ENCODE assay signal across 17 cellular contexts in genomic region chr1:198171667-198172294, GRCh38. TPM values are rescaled to one million over a fixed set of nuclear protein-coding genes. Genes with fewer than 3 reads are reported as not detected.
DNase-seq lines count a peak whose midpoint lies in the region; ATAC-seq and TF ChIP-seq lines count a peak whose summit lies in the region.
"Had no signal": no experiment of that assay in that cellular context is flagged by ENCODE, and none has a peak within 500 bp of the region (broad histone marks: within the 10 kb centered on the region; RNA-seq: fewer than 3 reads in every experiment).

No MANE protein-coding gene starts in this region.

- no peaks in the 10 kb centered on the region for H3K27me3 Mint-ChIP-seq in activated CD4-positive, alpha-beta memory T cell treated with anti-CD3 and anti-CD28 coated beads for 36 hours
- no peaks in the 10 kb centered on the region for H3K27me3 Mint-ChIP-seq in activated CD4-positive, alpha-beta memory T cell treated with anti-CD3 and anti-CD28 coated beads, Interleukin-2, amount 10 ng/mL, durations not matched to agents 7 days and 5 days
- H3K27me3 Mint-ChIP-seq in dendritic cell treated with granulocyte-macrophage colony-stimulating factor and Interleukin-4, amounts not matched to agents 40 ng/mL and 50 ng/mL, for 4 days, result no peaks in the 10 kb centered on the region

- H3K36me3 Mint-ChIP-seq in activated CD4-positive, alpha-beta memory T cell treated with anti-CD3 and anti-CD28 coated beads for 36 hours, result no peaks in the 10 kb centered on the region
- peaks cover 9% of the 10 kb centered on the region for H3K36me3 Mint-ChIP-seq in activated CD4-positive, alpha-beta memory T cell treated with anti-CD3 and anti-CD28 coated beads, Interleukin-2, amount 10 ng/mL, durations not matched to agents 7 days and 5 days (ENCODE audit: low read depth)
- H3K36me3 Mint-ChIP-seq in dendritic cell treated with granulocyte-macrophage colony-stimulating factor and Interleukin-4, amounts not matched to agents 40 ng/mL and 50 ng/mL, for 4 days (ENCODE audit: low read depth), result peaks cover 6% of the 10 kb centered on the region
- H3K36me3 Mint-ChIP-seq in stimulated activated effector memory CD8-positive, alpha-beta T cell treated with anti-CD3 and anti-CD28 coated beads, Interleukin-12 subunit alpha, Interleukin-12 subunit beta, amount 100 ng/mL, for 72 hours, result peaks cover 13% of the 10 kb centered on the region
- H3K36me3 Mint-ChIP-seq: brain had no signal

- no peak overlapping the region for H3K4me3 Mint-ChIP-seq in activated CD4-positive, alpha-beta memory T cell treated with anti-CD3 and anti-CD28 coated beads for 36 hours
- H3K4me3 Mint-ChIP-seq in activated CD4-positive, alpha-beta memory T cell treated with anti-CD3 and anti-CD28 coated beads, Interleukin-2, amount 10 ng/mL, durations not matched to agents 7 days and 5 days, result no peak overlapping the region
- H3K4me3 Mint-ChIP-seq in dendritic cell treated with granulocyte-macrophage colony-stimulating factor and Interleukin-4, amounts not matched to agents 40 ng/mL and 50 ng/mL, for 4 days, result no peak overlapping the region
- peak overlapping the region; percentile 43 for H3K4me3 Mint-ChIP-seq in stimulated activated effector memory CD8-positive, alpha-beta T cell treated with anti-CD3 and anti-CD28 coated beads, Interleukin-12 subunit alpha, Interleukin-12 subunit beta, amount 100 ng/mL, for 72 hours

- no peak overlapping the region for H3K4me3 ChIP-seq in NB4 (ENCODE audit: low read depth, low read length)
- H3K4me3 ChIP-seq: tibial nerve had no signal

- TF ChIP-seq CTCF in NB4 (IDR thresholded peaks at IDR 0.05; ENCODE audit: low read depth, low read length), result no peak

- H3K9me3 Mint-ChIP-seq in activated CD4-positive, alpha-beta memory T cell treated with anti-CD3 and anti-CD28 coated beads for 36 hours, result no peaks in the 10 kb centered on the region
- H3K9me3 Mint-ChIP-seq in activated CD4-positive, alpha-beta memory T cell treated with anti-CD3 and anti-CD28 coated beads, Interleukin-2, amount 10 ng/mL, durations not matched to agents 7 days and 5 days, result no peaks in the 10 kb centered on the region
- H3K9me3 Mint-ChIP-seq in dendritic cell treated with granulocyte-macrophage colony-stimulating factor and Interleukin-4, amounts not matched to agents 40 ng/mL and 50 ng/mL, for 4 days, result no peaks in the 10 kb centered on the region
- no peaks in the 10 kb centered on the region for H3K9me3 Mint-ChIP-seq in stimulated activated effector memory CD8-positive, alpha-beta T cell treated with anti-CD3 and anti-CD28 coated beads, Interleukin-12 subunit alpha, Interleukin-12 subunit beta, amount 100 ng/mL, for 72 hours
- H3K9me3 Mint-ChIP-seq: brain had no signal

- POLR2A ChIA-PET in activated CD4-positive, alpha-beta memory T cell treated with anti-CD3 and anti-CD28 coated beads for 36 hours (lab: Charles Lee), result interaction anchor here (0.6 kb wide), 1 partner anchor 152 kb away, joined by 4 read pairs; no protein-coding TSS in a partner anchor
- POLR2A ChIA-PET in activated CD4-positive, alpha-beta memory T cell treated with anti-CD3 and anti-CD28 coated beads, Interleukin-2, amount 10 ng/mL, durations not matched to agents 7 days and 5 days (lab: Charles Lee), result interaction anchor here (1.0 to 2.3 kb wide), 4 partner anchors 10 to 16 kb away, joined by 4 to 13 read pairs (median 6); partner anchors contain the start of gene NEK7

- DNase-seq in activated CD4-positive, alpha-beta memory T cell treated with anti-CD3 and anti-CD28 coated beads for 36 hours, result no peak
- DNase-seq in activated CD4-positive, alpha-beta memory T cell treated with anti-CD3 and anti-CD28 coated beads, Interleukin-2, amount 10 ng/mL, durations not matched to agents 7 days and 5 days, result no peak
- peak; percentile 10 for DNase-seq in NB4 (ENCODE audit: low read depth)
- no peak for DNase-seq in stimulated activated effector memory CD8-positive, alpha-beta T cell treated with anti-CD3 and anti-CD28 coated beads, Interleukin-12 subunit alpha, Interleukin-12 subunit beta, amount 100 ng/mL, for 72 hours (ENCODE audit: low spot score in 2 of 2)
- no peak for DNase-seq in NCI-H524 (lab: John Stamatoyannopoulos, UW)
- DNase-seq in globus pallidus (ENCODE audit: low spot score), result no peak
- DNase-seq in NCI-H2029 (lab: John Stamatoyannopoulos, UW), result no peak
- DNase-seq: ACHN; activated CD8-positive, alpha-beta memory T cell treated with anti-CD3 and anti-CD28 coated beads, Interleukin-2, amount 50 U/mL, for 4 hours; DMS153; foreskin melanocyte; NCI-H1694 treated with DMSO at 0.1 percent for 48 hours; NCI-H748 treated with DMSO at 0.1 percent for 48 hours; T-helper 9 cell had no signal

- H3K27ac Mint-ChIP-seq in activated CD4-positive, alpha-beta memory T cell treated with anti-CD3 and anti-CD28 coated beads for 36 hours, result peak overlapping the region; percentile 80
- H3K27ac Mint-ChIP-seq in activated CD4-positive, alpha-beta memory T cell treated with anti-CD3 and anti-CD28 coated beads, Interleukin-2, amount 10 ng/mL, durations not matched to agents 7 days and 5 days, result no peak overlapping the region
- peak overlapping the region; percentile 59 for H3K27ac Mint-ChIP-seq in dendritic cell treated with granulocyte-macrophage colony-stimulating factor and Interleukin-4, amounts not matched to agents 40 ng/mL and 50 ng/mL, for 4 days
- peak overlapping the region; percentile 94 for H3K27ac Mint-ChIP-seq in stimulated activated effector memory CD8-positive, alpha-beta T cell treated with anti-CD3 and anti-CD28 coated beads, Interleukin-12 subunit alpha, Interleukin-12 subunit beta, amount 100 ng/mL, for 72 hours

- no peak for TF ChIP-seq POLR2A in NB4 (IDR thresholded peaks at IDR 0.05; ENCODE audit: extremely low read depth, insufficient read length)

- CTCF ChIA-PET in activated CD4-positive, alpha-beta memory T cell treated with anti-CD3 and anti-CD28 coated beads for 36 hours (lab: Charles Lee), result interaction anchor here (1.2 kb wide), 2 partner anchors 11 to 13 kb away, joined by 3 to 4 read pairs; no protein-coding TSS in a partner anchor
- CTCF ChIA-PET in activated CD4-positive, alpha-beta memory T cell treated with anti-CD3 and anti-CD28 coated beads, Interleukin-2, amount 10 ng/mL, durations not matched to agents 7 days and 5 days (lab: Charles Lee), result interaction anchor here (1.4 to 2.9 kb wide), 4 partner anchors 13 to 295 kb away, joined by 4 to 12 read pairs (median 4); no protein-coding TSS in a partner anchor

- peaks cover 86% of the 10 kb centered on the region for H3K4me1 Mint-ChIP-seq in activated CD4-positive, alpha-beta memory T cell treated with anti-CD3 and anti-CD28 coated beads for 36 hours (ENCODE audit: low read depth)
- peaks cover 81% of the 10 kb centered on the region for H3K4me1 Mint-ChIP-seq in activated CD4-positive, alpha-beta memory T cell treated with anti-CD3 and anti-CD28 coated beads, Interleukin-2, amount 10 ng/mL, durations not matched to agents 7 days and 5 days
- H3K4me1 Mint-ChIP-seq in dendritic cell treated with granulocyte-macrophage colony-stimulating factor and Interleukin-4, amounts not matched to agents 40 ng/mL and 50 ng/mL, for 4 days (ENCODE audit: low read depth), result peaks cover 68% of the 10 kb centered on the region
- H3K4me1 Mint-ChIP-seq in stimulated activated effector memory CD8-positive, alpha-beta T cell treated with anti-CD3 and anti-CD28 coated beads, Interleukin-12 subunit alpha, Interleukin-12 subunit beta, amount 100 ng/mL, for 72 hours, result peaks cover 76% of the 10 kb centered on the region

- no peak for ATAC-seq in stimulated activated effector memory CD8-positive, alpha-beta T cell treated with anti-CD3 and anti-CD28 coated beads, Interleukin-12 subunit alpha, Interleukin-12 subunit beta, amount 100 ng/mL, for 72 hours

- intact Hi-C loops in activated CD4-positive, alpha-beta memory T cell treated with anti-CD3 and anti-CD28 coated beads for 36 hours (cut with micrococcal nuclease), result no loop called here
- intact Hi-C loops in dendritic cell treated with granulocyte-macrophage colony-stimulating factor and Interleukin-4, amounts not matched to agents 40 ng/mL and 50 ng/mL, for 4 days (cut with micrococcal nuclease), result no loop called here

RNA-seq across cellular contexts. Expression of gene NEK7, which starts 15.0 kb away (rescaled TPM):
- total RNA-seq in activated CD4-positive, alpha-beta memory T cell treated with anti-CD3 and anti-CD28 coated beads for 36 hours, result 10 to 100 TPM; 61.6 to 62.0 TPM
- 10 to 100 TPM; 73.5 to 79.6 TPM for total RNA-seq in activated CD4-positive, alpha-beta memory T cell treated with anti-CD3 and anti-CD28 coated beads, Interleukin-2, amount 10 ng/mL, durations not matched to agents 7 days and 5 days
